In genomic region chr10:25699631-25700030, GRCh38 we compare ENCODE assay signal across 23 cellular contexts.
DNase-seq lines count a peak whose midpoint lies in the region; ATAC-seq and TF ChIP-seq lines count a peak whose summit lies in the region.
"Had no signal": no experiment of that assay in that cellular context is flagged by ENCODE, and none has a peak within 500 bp of the region (broad histone marks: within the 10 kb centered on the region; RNA-seq: fewer than 3 reads in every experiment).

No MANE protein-coding gene starts in this region.

- DNase-seq in esophagus muscularis mucosa (ENCODE audit: extremely low spot score) (peak; percentile 75), osteocyte (ENCODE audit: extremely low spot score, unreplicated experiment) (peak; percentile 59), aorta (no peak), upper lobe of left lung (no peak), AG20443 (ENCODE audit: low spot score) (no peak)
- DNase-seq: BE2C; C1 segment of cervical spinal cord; CD4-positive, alpha-beta memory T cell; CD4-positive, CD25-positive, alpha-beta regulatory T cell; CD8-positive, alpha-beta memory T cell; COR-L47; DMS 273 treated with DMSO at 0.1 percent for 48 hours; DMS153; DMS53; DMS79; DND-41; EL; GDM1 had no signal

- no peaks in the 10 kb centered on the region for H3K4me1 Mint-ChIP-seq in osteocyte (ENCODE audit: unreplicated experiment)
- H3K4me1 Mint-ChIP-seq: CD4-positive, CD25-positive, alpha-beta regulatory T cell; CD8-positive, alpha-beta memory T cell had no signal

- 80% methylated on average over 1 of the region's 2 CpGs for WGBS in esophagus muscularis mucosa
- WGBS in aorta, 2 donors = 98 to 100% methylated on average over 2 of the region's 2 CpGs
- WGBS in upper lobe of left lung, 2 donors = 95 to 100% methylated on average over 2 of the region's 2 CpGs

- peak; percentile 8 for ATAC-seq in aorta (ENCODE audit: low FRiP score)
- no peak for ATAC-seq in upper lobe of left lung (ENCODE audit: low FRiP score in 2 of 2)
- ATAC-seq: A549, GM12878 had no signal

- no peaks in the 10 kb centered on the region for H3K27me3 ChIP-seq in esophagus muscularis mucosa
- no peaks in the 10 kb centered on the region for H3K27me3 ChIP-seq in aorta (ENCODE audit: control insufficient read depth in 1 of 2, insufficient read depth in 2 of 2, low read length in 1 of 2)
- no peaks in the 10 kb centered on the region for H3K27me3 ChIP-seq in upper lobe of left lung
- H3K27me3 ChIP-seq: BE2C, BLaER1 had no signal

- no peak overlapping the region for H3K27ac ChIP-seq in esophagus muscularis mucosa (replicated peaks in 1 of 4)
- no peak overlapping the region for H3K27ac ChIP-seq in aorta (ENCODE audit: low read depth in 1 of 2, low read length in 2 of 2)
- no peak overlapping the region for H3K27ac ChIP-seq in upper lobe of left lung
- H3K27ac ChIP-seq: 22Rv1, A549, BLaER1 had no signal

- no peak overlapping the region for H3K4me3 ChIP-seq in esophagus muscularis mucosa
- no peak overlapping the region for H3K4me3 ChIP-seq in aorta (ENCODE audit: low read length in 2 of 2)
- H3K4me3 ChIP-seq in upper lobe of left lung = no peak overlapping the region
- H3K4me3 ChIP-seq: A549, BLaER1, GM12878 had no signal

- no peaks in the 10 kb centered on the region for H3K36me3 Mint-ChIP-seq in osteocyte (ENCODE audit: unreplicated experiment)
- H3K36me3 Mint-ChIP-seq: CD14-positive monocyte; CD4-positive, alpha-beta memory T cell; CD4-positive, CD25-positive, alpha-beta regulatory T cell; CD8-positive, alpha-beta memory T cell had no signal

- H3K4me3 Mint-ChIP-seq in osteocyte (ENCODE audit: unreplicated experiment) = no peak overlapping the region
- H3K4me3 Mint-ChIP-seq: CD14-positive monocyte; CD4-positive, alpha-beta memory T cell; CD4-positive, CD25-positive, alpha-beta regulatory T cell; CD8-positive, alpha-beta memory T cell had no signal

- no peaks in the 10 kb centered on the region for H3K27me3 Mint-ChIP-seq in osteocyte (ENCODE audit: unreplicated experiment)

- H3K4me1 ChIP-seq in esophagus muscularis mucosa = peaks cover 0 to 4% (median 0%) of the 10 kb centered on the region in 4 donors
- no peaks in the 10 kb centered on the region for H3K4me1 ChIP-seq in aorta (ENCODE audit: control insufficient read depth in 1 of 2, insufficient read depth in 2 of 2, low read length in 2 of 2)
- no peaks in the 10 kb centered on the region for H3K4me1 ChIP-seq in upper lobe of left lung
- H3K4me1 ChIP-seq: A549, BE2C had no signal

- H3K9me3 Mint-ChIP-seq in osteocyte (ENCODE audit: unreplicated experiment) = no peaks in the 10 kb centered on the region
- H3K9me3 Mint-ChIP-seq: CD8-positive, alpha-beta memory T cell had no signal

- TF ChIP-seq POLR2A in esophagus muscularis mucosa (IDR thresholded peaks at IDR 0.05; ENCODE audit: low read depth) (no peak), upper lobe of left lung (IDR thresholded peaks at IDR 0.05) (no peak)

- intact Hi-C loops in esophagus muscularis mucosa (cut with DNase I) = no loop called here
- intact Hi-C loops in aorta (cut with DNase I) = no loop called here

- TF ChIP-seq CTCF in esophagus muscularis mucosa (IDR thresholded peaks at IDR 0.05) = no peak
- no peak for TF ChIP-seq CTCF in osteocyte (IDR thresholded peaks at IDR 0.05)
- no peak for TF ChIP-seq CTCF in upper lobe of left lung (IDR thresholded peaks at IDR 0.05)

- H3K36me3 ChIP-seq in esophagus muscularis mucosa = no peaks in the 10 kb centered on the region
- no peaks in the 10 kb centered on the region for H3K36me3 ChIP-seq in aorta (ENCODE audit: control insufficient read depth in 1 of 2, insufficient read depth in 2 of 2, low read length in 1 of 2)
- no peaks in the 10 kb centered on the region for H3K36me3 ChIP-seq in upper lobe of left lung
- H3K36me3 ChIP-seq: BE2C, BLaER1 had no signal

- no peaks in the 10 kb centered on the region for H3K9me3 ChIP-seq in esophagus muscularis mucosa
- no peaks in the 10 kb centered on the region for H3K9me3 ChIP-seq in aorta (ENCODE audit: control insufficient read depth, low read length)
- no peaks in the 10 kb centered on the region for H3K9me3 ChIP-seq in upper lobe of left lung
- H3K9me3 ChIP-seq: A549, BE2C, BLaER1 had no signal

- no peak overlapping the region for H3K27ac Mint-ChIP-seq in osteocyte (ENCODE audit: unreplicated experiment)
- H3K27ac Mint-ChIP-seq: CD14-positive monocyte; CD4-positive, alpha-beta memory T cell; CD4-positive, CD25-positive, alpha-beta regulatory T cell; CD8-positive, alpha-beta memory T cell had no signal

- TF ChIP-seq EP300 in esophagus muscularis mucosa (IDR thresholded peaks at IDR 0.05) (no peak), upper lobe of left lung (IDR thresholded peaks at IDR 0.05) (no peak)

Comparison
In these comparisons a context has a peak if more than half of its experiments do, and no peak if none do; other contexts are left out.
1. DNase-seq: peak in esophagus muscularis mucosa (single experiment) and osteocyte (single experiment); none in aorta (0 of 2), upper lobe of left lung (0 of 2) and AG20443 (single experiment).